Comparison of ENCODE assay signal across 1 cellular context in the genomic region with DNA sequence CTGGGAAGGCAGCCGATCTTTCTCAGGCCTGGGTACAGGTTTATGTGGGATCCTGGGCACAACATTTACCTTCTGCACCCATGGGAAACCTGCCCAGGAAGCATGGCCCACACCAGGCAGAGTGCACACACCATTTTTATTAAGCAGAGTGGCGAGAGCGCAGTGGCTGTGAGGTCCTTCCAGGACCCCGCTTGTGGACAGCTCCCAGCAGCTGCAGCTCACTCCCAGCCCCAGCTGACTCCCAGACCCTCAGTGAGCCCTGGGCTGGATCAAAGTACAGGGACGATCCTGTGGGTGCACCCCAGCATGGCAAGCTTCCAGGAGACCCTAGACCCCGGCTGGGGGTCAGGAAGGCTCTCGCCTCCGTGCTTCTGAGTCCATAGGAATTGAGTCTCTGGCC.
A peak's percentile ranks its signal among the peaks of the same experiment; 100 is the strongest.
TF ChIP-seq lines count a peak whose summit lies in the region.

No MANE protein-coding gene starts in this region.

TF ChIP-seq in HepG2, 621 proteins besides CTCF, POLR2A, EP300 and RAD21 (continued from another document and continues in another):
- TF ChIP-seq, protein P1, sequence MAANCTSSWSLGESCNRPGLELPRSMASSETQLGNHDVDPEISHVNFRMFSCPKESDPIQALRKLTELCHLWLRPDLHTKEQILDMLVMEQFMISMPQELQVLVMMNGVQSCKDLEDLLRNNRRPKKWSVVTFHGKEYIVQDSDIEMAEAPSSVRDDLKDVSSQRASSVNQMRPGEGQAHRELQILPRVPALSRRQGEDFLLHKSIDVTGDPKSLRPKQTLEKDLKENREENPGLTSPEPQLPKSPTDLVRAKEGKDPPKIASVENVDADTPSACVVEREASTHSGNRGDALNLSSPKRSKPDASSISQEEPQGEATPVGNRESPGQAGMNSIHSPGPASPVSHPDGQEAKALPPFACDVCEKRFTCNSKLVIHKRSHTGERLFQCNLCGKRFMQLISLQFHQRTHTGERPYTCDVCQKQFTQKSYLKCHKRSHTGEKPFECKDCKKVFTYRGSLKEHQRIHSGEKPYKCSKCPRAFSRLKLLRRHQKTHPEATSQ (CRISPR knock-in tag; IDR thresholded peaks at IDR 0.05; ENCODE audit: borderline replicate concordance): no peak
- TF ChIP-seq ZIK1 (CRISPR knock-in tag; IDR thresholded peaks at IDR 0.05; ENCODE audit: borderline replicate concordance, low read depth) (no peak), ZNF703 (CRISPR knock-in tag; IDR thresholded peaks at IDR 0.05; ENCODE audit: borderline replicate concordance) (no peak), SNRNP70 (IDR thresholded peaks at IDR 0.05; ENCODE audit: low read depth, low read length) (no peak), ARNTL (CRISPR knock-in tag; IDR thresholded peaks at IDR 0.05) (no peak), GPN1 (CRISPR knock-in tag; IDR thresholded peaks at IDR 0.05; ENCODE audit: borderline replicate concordance) (no peak), PCBP2 (optimal IDR thresholded peaks at IDR 0.05; ENCODE audit: low read depth, low read length, poor library complexity, severe bottlenecking) (no peak), ZNF33B (CRISPR knock-in tag; IDR thresholded peaks at IDR 0.05) (no peak), ETV6 (CRISPR knock-in tag; conservative IDR thresholded peaks at IDR 0.05) (0 out of 2 replicates have a peak, but pooled peaks have one; percentile 60), PRDM4 (CRISPR knock-in tag; IDR thresholded peaks at IDR 0.05; ENCODE audit: borderline replicate concordance) (no peak), ZFP36L2 (CRISPR knock-in tag; IDR thresholded peaks at IDR 0.05) (no peak), NFIC (IDR thresholded peaks at IDR 0.05; ENCODE audit: low read length) (no peak), NCOR1 (IDR thresholded peaks at IDR 0.05; ENCODE audit: borderline replicate concordance, low read length) (no peak), ZKSCAN1 (IDR thresholded peaks at IDR 0.05; ENCODE audit: low read length) (no peak), SMC3 (IDR thresholded peaks at IDR 0.05; ENCODE audit: low read length) (no peak), SIN3A (IDR thresholded peaks at IDR 0.05; ENCODE audit: borderline replicate concordance, low read depth, low read length) (peak; percentile 89; the same call in 1 of the 2 replicates), DPF2 (CRISPR knock-in tag; IDR thresholded peaks at IDR 0.05; ENCODE audit: borderline replicate concordance, low read depth) (no peak), ZNF672 (CRISPR knock-in tag; IDR thresholded peaks at IDR 0.05) (no peak), ZSCAN31 (CRISPR knock-in tag; IDR thresholded peaks at IDR 0.05; ENCODE audit: low read depth) (no peak), NFE2L2 (IDR thresholded peaks at IDR 0.05; ENCODE audit: low read length) (no peak), ETV5 (CRISPR knock-in tag; IDR thresholded peaks at IDR 0.05; ENCODE audit: borderline replicate concordance) (0 out of 2 replicates have a peak, but pooled peaks have one; percentile 13), BHLHE40 (IDR thresholded peaks at IDR 0.05; ENCODE audit: low read length) (no peak), GATAD2A (CRISPR knock-in tag; IDR thresholded peaks at IDR 0.05) (no peak), RNF2 (conservative IDR thresholded peaks at IDR 0.05; ENCODE audit: low read depth) (no peak), ZMAT3 (CRISPR knock-in tag; conservative IDR thresholded peaks at IDR 0.05) (no peak), SETDB1 (CRISPR knock-in tag; IDR thresholded peaks at IDR 0.05; ENCODE audit: borderline replicate concordance) (no peak), ZNF124 (CRISPR knock-in tag; IDR thresholded peaks at IDR 0.05) (no peak), ZBTB2 (CRISPR knock-in tag; IDR thresholded peaks at IDR 0.05; ENCODE audit: low read depth) (no peak), KDM5A (IDR thresholded peaks at IDR 0.05; ENCODE audit: borderline replicate concordance, low read length) (no peak), POLR2AphosphoS5 (IDR thresholded peaks at IDR 0.05; ENCODE audit: low read depth, low read length) (no peak), FOXP1 (IDR thresholded peaks at IDR 0.05) (no peak), FOXP1 (CRISPR knock-in tag; IDR thresholded peaks at IDR 0.05) (no peak), ZNF687 (CRISPR knock-in tag; IDR thresholded peaks at IDR 0.05) (peak; percentile 36), CENPBD1 (CRISPR knock-in tag; IDR thresholded peaks at IDR 0.05; ENCODE audit: borderline replicate concordance, low read depth) (no peak), ZNF569 (CRISPR knock-in tag; IDR thresholded peaks at IDR 0.05; ENCODE audit: borderline replicate concordance) (no peak), SALL2 (CRISPR knock-in tag; IDR thresholded peaks at IDR 0.05) (no peak), RBM22 (optimal IDR thresholded peaks at IDR 0.05; ENCODE audit: low read length) (no peak), ZNF414 (CRISPR knock-in tag; IDR thresholded peaks at IDR 0.05) (no peak), NR2F6 (IDR thresholded peaks at IDR 0.05) (no peak), NR2F6 (CRISPR knock-in tag; IDR thresholded peaks at IDR 0.05) (no peak), JARID2 (CRISPR knock-in tag; IDR thresholded peaks at IDR 0.05; ENCODE audit: insufficient replicate concordance) (no peak), SP2 (CRISPR knock-in tag; IDR thresholded peaks at IDR 0.05) (no peak), ZNF510 (CRISPR knock-in tag; IDR thresholded peaks at IDR 0.05; ENCODE audit: low read depth) (no peak), SIX1 (CRISPR knock-in tag; IDR thresholded peaks at IDR 0.05; ENCODE audit: borderline replicate concordance) (no peak)
- TF ChIP-seq, protein P2, sequence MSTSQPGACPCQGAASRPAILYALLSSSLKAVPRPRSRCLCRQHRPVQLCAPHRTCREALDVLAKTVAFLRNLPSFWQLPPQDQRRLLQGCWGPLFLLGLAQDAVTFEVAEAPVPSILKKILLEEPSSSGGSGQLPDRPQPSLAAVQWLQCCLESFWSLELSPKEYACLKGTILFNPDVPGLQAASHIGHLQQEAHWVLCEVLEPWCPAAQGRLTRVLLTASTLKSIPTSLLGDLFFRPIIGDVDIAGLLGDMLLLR (CRISPR knock-in tag; IDR thresholded peaks at IDR 0.05): no peak
- TF ChIP-seq, protein P3, sequence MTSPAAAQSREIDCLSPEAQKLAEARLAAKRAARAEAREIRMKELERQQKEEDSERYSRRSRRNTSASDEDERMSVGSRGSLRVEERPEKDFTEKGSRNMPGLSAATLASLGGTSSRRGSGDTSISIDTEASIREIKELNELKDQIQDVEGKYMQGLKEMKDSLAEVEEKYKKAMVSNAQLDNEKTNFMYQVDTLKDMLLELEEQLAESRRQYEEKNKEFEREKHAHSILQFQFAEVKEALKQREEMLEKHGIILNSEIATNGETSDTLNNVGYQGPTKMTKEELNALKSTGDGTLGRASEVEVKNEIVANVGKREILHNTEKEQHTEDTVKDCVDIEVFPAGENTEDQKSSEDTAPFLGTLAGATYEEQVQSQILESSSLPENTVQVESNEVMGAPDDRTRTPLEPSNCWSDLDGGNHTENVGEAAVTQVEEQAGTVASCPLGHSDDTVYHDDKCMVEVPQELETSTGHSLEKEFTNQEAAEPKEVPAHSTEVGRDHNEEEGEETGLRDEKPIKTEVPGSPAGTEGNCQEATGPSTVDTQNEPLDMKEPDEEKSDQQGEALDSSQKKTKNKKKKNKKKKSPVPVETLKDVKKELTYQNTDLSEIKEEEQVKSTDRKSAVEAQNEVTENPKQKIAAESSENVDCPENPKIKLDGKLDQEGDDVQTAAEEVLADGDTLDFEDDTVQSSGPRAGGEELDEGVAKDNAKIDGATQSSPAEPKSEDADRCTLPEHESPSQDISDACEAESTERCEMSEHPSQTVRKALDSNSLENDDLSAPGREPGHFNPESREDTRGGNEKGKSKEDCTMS (CRISPR knock-in tag; conservative IDR thresholded peaks at IDR 0.05): no peak
- TF ChIP-seq, protein P4, sequence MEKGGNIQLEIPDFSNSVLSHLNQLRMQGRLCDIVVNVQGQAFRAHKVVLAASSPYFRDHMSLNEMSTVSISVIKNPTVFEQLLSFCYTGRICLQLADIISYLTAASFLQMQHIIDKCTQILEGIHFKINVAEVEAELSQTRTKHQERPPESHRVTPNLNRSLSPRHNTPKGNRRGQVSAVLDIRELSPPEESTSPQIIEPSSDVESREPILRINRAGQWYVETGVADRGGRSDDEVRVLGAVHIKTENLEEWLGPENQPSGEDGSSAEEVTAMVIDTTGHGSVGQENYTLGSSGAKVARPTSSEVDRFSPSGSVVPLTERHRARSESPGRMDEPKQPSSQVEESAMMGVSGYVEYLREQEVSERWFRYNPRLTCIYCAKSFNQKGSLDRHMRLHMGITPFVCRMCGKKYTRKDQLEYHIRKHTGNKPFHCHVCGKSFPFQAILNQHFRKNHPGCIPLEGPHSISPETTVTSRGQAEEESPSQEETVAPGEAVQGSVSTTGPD (CRISPR knock-in tag; IDR thresholded peaks at IDR 0.05): no peak
- TF ChIP-seq, protein P5, sequence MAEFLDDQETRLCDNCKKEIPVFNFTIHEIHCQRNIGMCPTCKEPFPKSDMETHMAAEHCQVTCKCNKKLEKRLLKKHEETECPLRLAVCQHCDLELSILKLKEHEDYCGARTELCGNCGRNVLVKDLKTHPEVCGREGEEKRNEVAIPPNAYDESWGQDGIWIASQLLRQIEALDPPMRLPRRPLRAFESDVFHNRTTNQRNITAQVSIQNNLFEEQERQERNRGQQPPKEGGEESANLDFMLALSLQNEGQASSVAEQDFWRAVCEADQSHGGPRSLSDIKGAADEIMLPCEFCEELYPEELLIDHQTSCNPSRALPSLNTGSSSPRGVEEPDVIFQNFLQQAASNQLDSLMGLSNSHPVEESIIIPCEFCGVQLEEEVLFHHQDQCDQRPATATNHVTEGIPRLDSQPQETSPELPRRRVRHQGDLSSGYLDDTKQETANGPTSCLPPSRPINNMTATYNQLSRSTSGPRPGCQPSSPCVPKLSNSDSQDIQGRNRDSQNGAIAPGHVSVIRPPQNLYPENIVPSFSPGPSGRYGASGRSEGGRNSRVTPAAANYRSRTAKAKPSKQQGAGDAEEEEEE (CRISPR knock-in tag; IDR thresholded peaks at IDR 0.05; ENCODE audit: borderline replicate concordance): no peak
- TF ChIP-seq, protein P6, sequence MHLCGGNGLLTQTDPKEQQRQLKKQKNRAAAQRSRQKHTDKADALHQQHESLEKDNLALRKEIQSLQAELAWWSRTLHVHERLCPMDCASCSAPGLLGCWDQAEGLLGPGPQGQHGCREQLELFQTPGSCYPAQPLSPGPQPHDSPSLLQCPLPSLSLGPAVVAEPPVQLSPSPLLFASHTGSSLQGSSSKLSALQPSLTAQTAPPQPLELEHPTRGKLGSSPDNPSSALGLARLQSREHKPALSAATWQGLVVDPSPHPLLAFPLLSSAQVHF (CRISPR knock-in tag; IDR thresholded peaks at IDR 0.05): no peak
